In genomic region chr4:6716958-6717655, GRCh38 we compare ENCODE assay signal across 8 cellular contexts. TPM values are rescaled to one million over a fixed set of nuclear protein-coding genes. Genes with fewer than 3 reads are reported as not detected.
DNase-seq lines count a peak whose midpoint lies in the region; ATAC-seq and TF ChIP-seq lines count a peak whose summit lies in the region.

No MANE protein-coding gene starts in this region.

- peak overlapping the region; percentile 91 for H3K4me3 Mint-ChIP-seq in stimulated activated naive CD8-positive, alpha-beta T cell treated with anti-CD3 and anti-CD28 coated beads, Interleukin-15, Interleukin-2, amounts not matched to agents 100 ng/mL and 50 ng/mL, for 24 hours
- peak overlapping the region; percentile 89 to 96 (median 95) for H3K4me3 Mint-ChIP-seq in brain

- H3K9me3 Mint-ChIP-seq in stimulated activated naive CD8-positive, alpha-beta T cell treated with anti-CD3 and anti-CD28 coated beads, Interleukin-15, Interleukin-2, amounts not matched to agents 100 ng/mL and 50 ng/mL, for 24 hours = no peaks in the 10 kb centered on the region
- H3K9me3 Mint-ChIP-seq in brain = peaks cover 0 to 11% (median 4%) of the 10 kb centered on the region in 5 experiments

- no peak for DNase-seq in stimulated activated naive CD8-positive, alpha-beta T cell treated with anti-CD3 and anti-CD28 coated beads, Interleukin-15, Interleukin-2, amounts not matched to agents 100 U/mL and 50 U/mL, for 24 hours
- DNase-seq in mesenteric fat pad (ENCODE audit: low spot score) (peak; percentile 16), amniotic stem cell (lab: John Stamatoyannopoulos, UW) (no peak), foreskin melanocyte (no peak)

- H3K4me1 Mint-ChIP-seq in stimulated activated naive CD8-positive, alpha-beta T cell treated with anti-CD3 and anti-CD28 coated beads, Interleukin-15, Interleukin-2, amounts not matched to agents 100 ng/mL and 50 ng/mL, for 24 hours (ENCODE audit: low read depth) = peaks cover 36% of the 10 kb centered on the region
- peaks cover 46% of the 10 kb centered on the region for H3K4me1 Mint-ChIP-seq in brain

- peak overlapping the region; percentile 89 for H3K27ac Mint-ChIP-seq in stimulated activated naive CD8-positive, alpha-beta T cell treated with anti-CD3 and anti-CD28 coated beads, Interleukin-15, Interleukin-2, amounts not matched to agents 100 ng/mL and 50 ng/mL, for 24 hours
- peak overlapping the region; percentile 91 to 97 (median 95) for H3K27ac Mint-ChIP-seq in brain

- TF ChIP-seq CTCF in brain (conservative IDR thresholded peaks at IDR 0.05) = no peak

- no peak for ATAC-seq in stimulated activated naive CD8-positive, alpha-beta T cell treated with anti-CD3 and anti-CD28 coated beads, Interleukin-15, Interleukin-2, amounts not matched to agents 100 U/mL and 50 U/mL, for 24 hours
- ATAC-seq in GM21526 (IDR thresholded peaks at IDR 0.05; ENCODE audit: low FRiP score, unreplicated experiment) = no peak
- no peak for ATAC-seq in GM21360 (IDR thresholded peaks at IDR 0.05; ENCODE audit: unreplicated experiment)

- H3K36me3 Mint-ChIP-seq in stimulated activated naive CD8-positive, alpha-beta T cell treated with anti-CD3 and anti-CD28 coated beads, Interleukin-15, Interleukin-2, amounts not matched to agents 100 ng/mL and 50 ng/mL, for 24 hours (ENCODE audit: low read depth) = peaks cover 4% of the 10 kb centered on the region
- H3K36me3 Mint-ChIP-seq in brain = peaks cover 10% of the 10 kb centered on the region

- H3K27me3 Mint-ChIP-seq in stimulated activated naive CD8-positive, alpha-beta T cell treated with anti-CD3 and anti-CD28 coated beads, Interleukin-15, Interleukin-2, amounts not matched to agents 100 ng/mL and 50 ng/mL, for 24 hours = no peaks in the 10 kb centered on the region
- peaks cover 21% of the 10 kb centered on the region for H3K27me3 Mint-ChIP-seq in brain

RNA-seq across cellular contexts. Expression of gene BLOC1S4, which starts 1.1 kb away (rescaled TPM):
- polyA plus RNA-seq in brain (ENCODE audit: insufficient read depth, low read depth, low replicate concordance) = 11.0 TPM
- total RNA-seq in mesenteric fat pad = 14.2 TPM

RNA-seq across cellular contexts. Expression of gene MRFAP1L1, which starts 7.4 kb away (rescaled TPM):
- polyA plus RNA-seq in brain (ENCODE audit: insufficient read depth, low read depth, low replicate concordance) = 83.7 TPM
- 34.5 TPM for total RNA-seq in mesenteric fat pad

RNA-seq across cellular contexts. Expression of gene S100P, which starts 23.4 kb away (rescaled TPM):
- polyA plus RNA-seq in brain (ENCODE audit: insufficient read depth, low read depth, low replicate concordance) = 0.85 TPM
- total RNA-seq in mesenteric fat pad = 16.1 TPM
